ENCODE assay signal across 26 cellular contexts in the genomic region with DNA sequence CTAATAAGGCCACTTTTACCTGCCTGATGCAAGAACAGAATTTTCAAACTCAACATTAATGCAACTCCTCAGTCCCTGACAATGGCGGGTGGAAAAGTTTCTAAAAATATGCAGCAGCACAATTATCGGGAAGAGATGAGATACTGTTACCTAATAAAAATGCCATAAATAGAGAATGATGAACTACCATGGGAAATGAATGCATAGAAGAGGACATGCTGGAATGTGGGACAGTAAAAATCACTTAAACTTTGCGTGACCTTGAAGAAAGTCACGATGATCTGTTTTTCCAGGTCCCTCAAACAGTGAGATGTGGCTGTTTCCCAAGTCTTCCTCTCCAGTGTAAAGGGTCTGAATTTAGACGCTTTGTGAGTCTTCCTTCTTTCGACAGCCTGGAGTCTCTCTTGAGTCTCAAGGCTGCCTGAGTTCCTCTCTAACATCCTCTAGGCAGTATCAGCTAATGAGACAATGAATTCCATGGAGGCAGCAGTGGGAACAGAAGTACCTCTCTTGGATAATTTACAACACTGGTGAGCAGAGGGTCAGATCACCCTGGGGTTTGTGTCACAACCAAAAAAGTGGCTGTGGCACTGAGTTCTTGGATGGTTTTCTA. TPM values are rescaled to one million over a fixed set of nuclear protein-coding genes. Genes with fewer than 3 reads are reported as not detected.
DNase-seq lines count a peak whose midpoint lies in the region; ATAC-seq, FAIRE-seq and TF ChIP-seq lines count a peak whose summit lies in the region.
"Had no signal": no experiment of that assay in that cellular context is flagged by ENCODE, and none has a peak within 500 bp of the region (broad histone marks: within the 10 kb centered on the region; RNA-seq: fewer than 3 reads in every experiment).

No MANE protein-coding gene starts in this region.

- peaks cover 4% of the 10 kb centered on the region for H3K27me3 Mint-ChIP-seq in glutamatergic neuron (ENCODE audit: unreplicated experiment)

- no peak overlapping the region for H3K27ac Mint-ChIP-seq in glutamatergic neuron (ENCODE audit: unreplicated experiment)
- H3K27ac Mint-ChIP-seq: activated CD4-positive, alpha-beta T cell treated with anti-CD3 and anti-CD28 coated beads for 36 hours; activated naive CD4-positive, alpha-beta T cell treated with anti-CD3 and anti-CD28 coated beads for 36 hours; activated T-cell treated with anti-CD3 and anti-CD28 coated beads, Interleukin-2, amount 50 U/mL, for 72 hours; dendritic cell treated with granulocyte-macrophage colony-stimulating factor and Interleukin-4, amounts not matched to agents 40 ng/mL and 50 ng/mL, for 4 days; natural killer cell treated with Interleukin-12 subunit alpha and Interleukin-12 subunit beta and Interleukin-15 and Interleukin-18, amount 100 ng/mL, for 72 hours; stimulated activated effector memory CD8-positive, alpha-beta T cell treated with anti-CD3 and anti-CD28 coated beads, Interleukin-12 subunit alpha, Interleukin-12 subunit beta, amount 100 ng/mL, for 72 hours had no signal

- no peak overlapping the region for H3K27ac ChIP-seq in upper lobe of right lung
- H3K27ac ChIP-seq: HL-60 had no signal

- FAIRE-seq in HTR-8/SVneo (lab: Jason Lieb, UNC), result no peak

- TF ChIP-seq CTCF in glutamatergic neuron (IDR thresholded peaks at IDR 0.05; ENCODE audit: partially characterized antibody, unreplicated experiment), result no peak
- no peak for TF ChIP-seq CTCF in upper lobe of right lung (IDR thresholded peaks at IDR 0.05)

- intact Hi-C loops in upper lobe of right lung (cut with DNase I), result no loop called here

- DNase-seq in DMS114 treated with DMSO at 0.1 percent for 48 hours (lab: John Stamatoyannopoulos, UW; ENCODE audit: unreplicated experiment) (peak; percentile 21), HTR-8/SVneo (ENCODE audit: insufficient read length, low spot score) (peak; percentile 62), glutamatergic neuron (no peak), putamen (ENCODE audit: low spot score) (peak; percentile 28), upper lobe of right lung (no peak), GDM1 (lab: John Stamatoyannopoulos, UW) (no peak), NCI-H128 (lab: John Stamatoyannopoulos, UW; ENCODE audit: unreplicated experiment) (no peak)
- DNase-seq: activated CD4-positive, alpha-beta T cell treated with anti-CD3 and anti-CD28 coated beads for 36 hours; activated naive CD4-positive, alpha-beta T cell treated with anti-CD3 and anti-CD28 coated beads for 36 hours; activated T-cell treated with anti-CD3 and anti-CD28 coated beads, Interleukin-2, amount 50 U/mL, for 72 hours; CD8-positive, alpha-beta memory T cell; DND-41; left colon; NCI-H1417 treated with DMSO at 0.1 percent for 48 hours; NCI-H2171 treated with DMSO at 0.1 percent for 48 hours; NCI-H526; stimulated activated CD4-positive, alpha-beta T cell treated with anti-CD3 and anti-CD28 coated beads, Interleukin-1b, Interleukin-23, amount 100 ng/mL, for 48 hours had no signal

- H3K4me1 Mint-ChIP-seq in glutamatergic neuron (ENCODE audit: low read depth, unreplicated experiment), result no peaks in the 10 kb centered on the region
- H3K4me1 Mint-ChIP-seq: stimulated activated effector memory CD8-positive, alpha-beta T cell treated with anti-CD3 and anti-CD28 coated beads, Interleukin-12 subunit alpha, Interleukin-12 subunit beta, amount 100 ng/mL, for 72 hours had no signal

- no peaks in the 10 kb centered on the region for H3K9me3 ChIP-seq in upper lobe of right lung
- H3K9me3 ChIP-seq: prostate gland had no signal

- ATAC-seq in upper lobe of right lung, result no peak
- ATAC-seq: activated CD4-positive, alpha-beta T cell treated with anti-CD3 and anti-CD28 coated beads for 36 hours; activated T-cell treated with anti-CD3 and anti-CD28 coated beads, Interleukin-2, amount 50 U/mL, for 72 hours; left colon; natural killer cell treated with Interleukin-12 subunit alpha and Interleukin-12 subunit beta and Interleukin-15 and Interleukin-18, amount 100 ng/mL, for 72 hours; stimulated activated effector memory CD8-positive, alpha-beta T cell treated with anti-CD3 and anti-CD28 coated beads, Interleukin-12 subunit alpha, Interleukin-12 subunit beta, amount 100 ng/mL, for 72 hours had no signal

- H3K4me3 ChIP-seq in upper lobe of right lung, result no peak overlapping the region

- H3K36me3 ChIP-seq in upper lobe of right lung, result no peaks in the 10 kb centered on the region
- H3K36me3 ChIP-seq: prostate gland had no signal

- peak overlapping the region; percentile 80 for H3K4me3 Mint-ChIP-seq in glutamatergic neuron (ENCODE audit: unreplicated experiment)
- H3K4me3 Mint-ChIP-seq: activated CD4-positive, alpha-beta T cell treated with anti-CD3 and anti-CD28 coated beads for 36 hours; activated naive CD4-positive, alpha-beta T cell treated with anti-CD3 and anti-CD28 coated beads for 36 hours; dendritic cell treated with granulocyte-macrophage colony-stimulating factor and Interleukin-4, amounts not matched to agents 40 ng/mL and 50 ng/mL, for 4 days; natural killer cell treated with Interleukin-12 subunit alpha and Interleukin-12 subunit beta and Interleukin-15 and Interleukin-18, amount 100 ng/mL, for 72 hours had no signal

- peaks cover 6% of the 10 kb centered on the region for H3K4me1 ChIP-seq in upper lobe of right lung
- H3K4me1 ChIP-seq: prostate gland had no signal

- H3K36me3 Mint-ChIP-seq in glutamatergic neuron (ENCODE audit: unreplicated experiment), result no peaks in the 10 kb centered on the region
- H3K36me3 Mint-ChIP-seq: CD8-positive, alpha-beta memory T cell; natural killer cell treated with Interleukin-12 subunit alpha and Interleukin-12 subunit beta and Interleukin-15 and Interleukin-18, amount 100 ng/mL, for 72 hours; stimulated activated effector memory CD8-positive, alpha-beta T cell treated with anti-CD3 and anti-CD28 coated beads, Interleukin-12 subunit alpha, Interleukin-12 subunit beta, amount 100 ng/mL, for 72 hours had no signal

- H3K9me3 Mint-ChIP-seq in glutamatergic neuron (ENCODE audit: unreplicated experiment), result no peaks in the 10 kb centered on the region
- H3K9me3 Mint-ChIP-seq: activated naive CD4-positive, alpha-beta T cell treated with anti-CD3 and anti-CD28 coated beads for 36 hours; activated T-cell treated with anti-CD3 and anti-CD28 coated beads, Interleukin-2, amount 50 U/mL, for 72 hours; dendritic cell treated with granulocyte-macrophage colony-stimulating factor and Interleukin-4, amounts not matched to agents 40 ng/mL and 50 ng/mL, for 4 days; natural killer cell treated with Interleukin-12 subunit alpha and Interleukin-12 subunit beta and Interleukin-15 and Interleukin-18, amount 100 ng/mL, for 72 hours; stimulated activated effector memory CD8-positive, alpha-beta T cell treated with anti-CD3 and anti-CD28 coated beads, Interleukin-12 subunit alpha, Interleukin-12 subunit beta, amount 100 ng/mL, for 72 hours had no signal

- no peaks in the 10 kb centered on the region for H3K27me3 ChIP-seq in upper lobe of right lung

RNA-seq across cellular contexts. Expression of gene CLUL1, which starts 1.4 kb away (rescaled TPM):
- total RNA-seq in glutamatergic neuron (ENCODE audit: unreplicated experiment) (3.8 TPM), upper lobe of right lung (3.2 TPM)
- total RNA-seq: activated CD4-positive, alpha-beta T cell treated with anti-CD3 and anti-CD28 coated beads for 36 hours; activated naive CD4-positive, alpha-beta T cell treated with anti-CD3 and anti-CD28 coated beads for 36 hours; activated T-cell treated with anti-CD3 and anti-CD28 coated beads, Interleukin-2, amount 50 U/mL, for 72 hours; CD8-positive, alpha-beta memory T cell; left colon; mesenteric fat pad; natural killer cell treated with Interleukin-12 subunit alpha and Interleukin-12 subunit beta and Interleukin-15 and Interleukin-18, amount 100 ng/mL, for 72 hours had no signal

RNA-seq across cellular contexts. Expression of gene CETN1, which starts 18.0 kb away (rescaled TPM):
- total RNA-seq in glutamatergic neuron (ENCODE audit: unreplicated experiment) (not detected), upper lobe of right lung (not detected)
- total RNA-seq: activated CD4-positive, alpha-beta T cell treated with anti-CD3 and anti-CD28 coated beads for 36 hours; activated naive CD4-positive, alpha-beta T cell treated with anti-CD3 and anti-CD28 coated beads for 36 hours; activated T-cell treated with anti-CD3 and anti-CD28 coated beads, Interleukin-2, amount 50 U/mL, for 72 hours; CD8-positive, alpha-beta memory T cell; H4; left colon; mesenteric fat pad; natural killer cell treated with Interleukin-12 subunit alpha and Interleukin-12 subunit beta and Interleukin-15 and Interleukin-18, amount 100 ng/mL, for 72 hours; skeletal muscle tissue; temporal lobe had no signal

RNA-seq across cellular contexts. Expression of gene TYMS, which starts 59.3 kb away (rescaled TPM):
- total RNA-seq in glutamatergic neuron (ENCODE audit: unreplicated experiment) (15.5 TPM), upper lobe of right lung (4.6 TPM)

Comparison
In these comparisons a context has a peak if more than half of its experiments do, and no peak if none do; other contexts are left out.
1. DNase-seq: peak in DMS114 treated with DMSO at 0.1 percent for 48 hours (single experiment), HTR-8/SVneo (single experiment) and putamen (single experiment); none in glutamatergic neuron (single experiment), upper lobe of right lung (single experiment), GDM1 (single experiment) and NCI-H128 (single experiment).